9 cellular contexts compared by ENCODE assay signal in genomic region chr12:53677612-53678133, GRCh38. TPM values are rescaled to one million over a fixed set of nuclear protein-coding genes. Genes with fewer than 3 reads are reported as not detected.
A peak's percentile ranks its signal among the peaks of the same experiment; 100 is the strongest.
DNase-seq lines count a peak whose midpoint lies in the region; ATAC-seq and TF ChIP-seq lines count a peak whose summit lies in the region.
"Had no signal": no experiment of that assay in that cellular context is flagged by ENCODE, and none has a peak within 500 bp of the region (broad histone marks: within the 10 kb centered on the region; RNA-seq: fewer than 3 reads in every experiment).

No MANE protein-coding gene starts in this region.

- peaks cover 9% of the 10 kb centered on the region for H3K79me2 ChIP-seq in mesendoderm (ENCODE audit: control insufficient read depth, insufficient read depth, low read length)

- peak overlapping the region; percentile 39 for H3K4ac ChIP-seq in mesendoderm (ENCODE audit: low read depth, low read length)

- peak overlapping the region; percentile 98 for H4K8ac ChIP-seq in mesendoderm (ENCODE audit: low read depth, low read length)

- no peak overlapping the region for H3K23ac ChIP-seq in mesendoderm (ENCODE audit: low read length)

- peak overlapping the region; percentile 38 for H2BK15ac ChIP-seq in mesendoderm (replicated peaks; ENCODE audit: low read depth)

- no peak overlapping the region for H2AK5ac ChIP-seq in mesendoderm (ENCODE audit: low read length)

- no peak for TF ChIP-seq CTCF in brain microvascular endothelial cell (IDR thresholded peaks at IDR 0.05; ENCODE audit: low read depth, low read length, missing control alignments)
- no peak for TF ChIP-seq CTCF in testis (IDR thresholded peaks at IDR 0.05)

- no peak for ATAC-seq in activated CD8-positive, alpha-beta memory T cell treated with anti-CD3 and anti-CD28 coated beads, Interleukin-2, amount 10 ng/mL, durations not matched to agents 7 days and 5 days
- no peak for ATAC-seq in GM18520 (IDR thresholded peaks at IDR 0.05; ENCODE audit: unreplicated experiment)
- ATAC-seq in esophagus mucosa: no peak

- H3K36me3 ChIP-seq in brain microvascular endothelial cell (replicated peaks) (peaks cover 12% of the 10 kb centered on the region), mesendoderm (ENCODE audit: control insufficient read depth, insufficient read depth, low read length) (no peaks in the 10 kb centered on the region), testis (ENCODE audit: low read depth, missing control alignments) (no peaks in the 10 kb centered on the region)

- in situ Hi-C loops in brain microvascular endothelial cell (cut with HindIII; ENCODE audit: low pct_ligation_motif_present, low sequenced_read_pairs): no loop called here

- WGBS in mesendoderm (ENCODE audit: extremely low coverage, insufficient coverage, low lambda C conversion rate): no CpG with 5 or more reads among the region's 9 CpGs
- WGBS in testis, 2 donors: 6 to 21% methylated on average over 9 of the region's 9 CpGs

- H3K56ac ChIP-seq in mesendoderm (ENCODE audit: low read length): peak overlapping the region; percentile 91

- intact Hi-C loops in testis (cut with DNase I; ENCODE audit: low total_unique reads): loop anchor here (10.0 kb wide), 1 partner anchor 133 kb away; no protein-coding TSS in a partner anchor

- H3K36me3 Mint-ChIP-seq in activated CD8-positive, alpha-beta memory T cell treated with anti-CD3 and anti-CD28 coated beads, Interleukin-2, amount 10 ng/mL, durations not matched to agents 7 days and 5 days: peaks cover 11% of the 10 kb centered on the region

- no peaks in the 10 kb centered on the region for H3K9me3 Mint-ChIP-seq in activated CD8-positive, alpha-beta memory T cell treated with anti-CD3 and anti-CD28 coated beads, Interleukin-2, amount 10 ng/mL, durations not matched to agents 7 days and 5 days (ENCODE audit: low read depth)

- peak overlapping the region; percentile 99 for H3K18ac ChIP-seq in mesendoderm (ENCODE audit: low read length)

- peaks cover 30% of the 10 kb centered on the region for H3K4me1 Mint-ChIP-seq in activated CD8-positive, alpha-beta memory T cell treated with anti-CD3 and anti-CD28 coated beads, Interleukin-2, amount 10 ng/mL, durations not matched to agents 7 days and 5 days

- peaks cover 11% of the 10 kb centered on the region for H3K79me1 ChIP-seq in mesendoderm (ENCODE audit: low read length)

- peak overlapping the region; percentile 87 for H3K9ac ChIP-seq in mesendoderm (ENCODE audit: low read length)

- no peak for DNase-seq in activated CD8-positive, alpha-beta memory T cell treated with anti-CD3 and anti-CD28 coated beads, Interleukin-2, amount 10 ng/mL, durations not matched to agents 7 days and 5 days
- DNase-seq in activated CD8-positive, alpha-beta memory T cell treated with anti-CD3 and anti-CD28 coated beads for 24 hours: no peak
- DNase-seq in brain microvascular endothelial cell: no peak
- no peak for DNase-seq in mesendoderm
- peak; percentile 30 for DNase-seq in testis
- DNase-seq in stimulated activated CD4-positive, alpha-beta T cell treated with anti-CD3 and anti-CD28 coated beads, Interleukin-1b, Interleukin-23, amount 100 ng/mL, for 48 hours: no peak

- H3K9me3 ChIP-seq in testis: no peaks in the 10 kb centered on the region
- H3K9me3 ChIP-seq: SJSA1 had no signal

- no peak overlapping the region for H3K27ac Mint-ChIP-seq in activated CD8-positive, alpha-beta memory T cell treated with anti-CD3 and anti-CD28 coated beads, Interleukin-2, amount 10 ng/mL, durations not matched to agents 7 days and 5 days

- no peak overlapping the region for H2BK5ac ChIP-seq in mesendoderm (ENCODE audit: low read length)

- H3K27ac ChIP-seq in brain microvascular endothelial cell (no peak overlapping the region), mesendoderm (ENCODE audit: low read depth, low read length) (peak overlapping the region; percentile 87), testis (peak overlapping the region; percentile 97 to 99)
- H3K27ac ChIP-seq: SJSA1 had no signal

- no peak for TF ChIP-seq POLR2A in testis (IDR thresholded peaks at IDR 0.05)

- no peak overlapping the region for H4K5ac ChIP-seq in mesendoderm (ENCODE audit: low read length)

- H3K4me2 ChIP-seq in mesendoderm (ENCODE audit: low read length): peak overlapping the region; percentile 53

- H3K4me3 Mint-ChIP-seq in activated CD8-positive, alpha-beta memory T cell treated with anti-CD3 and anti-CD28 coated beads, Interleukin-2, amount 10 ng/mL, durations not matched to agents 7 days and 5 days: peak overlapping the region; percentile 15

- H3K4me1 ChIP-seq in mesendoderm (ENCODE audit: control insufficient read depth, low read depth, low read length): peaks cover 7% of the 10 kb centered on the region
- peaks cover 23% of the 10 kb centered on the region for H3K4me1 ChIP-seq in testis

- H2BK120ac ChIP-seq in mesendoderm (ENCODE audit: low read depth, low read length): peak overlapping the region; percentile 70

- peaks cover 31% of the 10 kb centered on the region for H3K27me3 Mint-ChIP-seq in activated CD8-positive, alpha-beta memory T cell treated with anti-CD3 and anti-CD28 coated beads, Interleukin-2, amount 10 ng/mL, durations not matched to agents 7 days and 5 days

- H3K4me3 ChIP-seq in brain microvascular endothelial cell (ENCODE audit: low read depth, low read length) (peak overlapping the region; percentile 47), mesendoderm (ENCODE audit: low read length) (no peak overlapping the region), testis (peak overlapping the region; percentile 61 to 87)
- H3K4me3 ChIP-seq: SJSA1 had no signal

- H3K27me3 ChIP-seq in brain microvascular endothelial cell (replicated peaks): no peaks in the 10 kb centered on the region
- H3K27me3 ChIP-seq in mesendoderm (ENCODE audit: insufficient read depth, low read length, poor library complexity): no peaks in the 10 kb centered on the region
- no peaks in the 10 kb centered on the region for H3K27me3 ChIP-seq in testis

- CTCF ChIA-PET in activated CD8-positive, alpha-beta memory T cell treated with anti-CD3 and anti-CD28 coated beads, Interleukin-2, amount 10 ng/mL, durations not matched to agents 7 days and 5 days (lab: Charles Lee): interaction anchor here (1.1 to 7.2 kb wide), 12 partner anchors 9 to 169 kb away, joined by 3 to 77 read pairs (median 8); no protein-coding TSS in a partner anchor

RNA-seq across cellular contexts. Expression of gene ATP5MC2, which starts 1.8 kb away (rescaled TPM):
- 100 to 1,000 TPM; 253 to 333 TPM for total RNA-seq in activated CD8-positive, alpha-beta memory T cell treated with anti-CD3 and anti-CD28 coated beads, Interleukin-2, amount 10 ng/mL, durations not matched to agents 7 days and 5 days
- polyA plus RNA-seq in mesendoderm (2013, experiment 1 of 2): 458 TPM
- polyA plus RNA-seq in mesendoderm (2013, experiment 2 of 2): 455 TPM
- 100 to 1,000 TPM; 201 to 304 TPM for total RNA-seq in testis
- 316 TPM for polyA plus RNA-seq in testis (ENCODE audit: insufficient read depth, low read depth, low replicate concordance)
- 246 TPM for total RNA-seq in esophagus mucosa

RNA-seq across cellular contexts. Expression of gene CALCOCO1, which starts 49.6 kb away (rescaled TPM):
- 10 to 100 TPM; 39.0 to 40.0 TPM for total RNA-seq in activated CD8-positive, alpha-beta memory T cell treated with anti-CD3 and anti-CD28 coated beads, Interleukin-2, amount 10 ng/mL, durations not matched to agents 7 days and 5 days
- polyA plus RNA-seq in mesendoderm (2013, experiment 1 of 2): 8.5 TPM
- polyA plus RNA-seq in mesendoderm (2013, experiment 2 of 2): 8.9 TPM
- 100 to 1,000 TPM; 120 to 167 TPM for total RNA-seq in testis
- 121 TPM for polyA plus RNA-seq in testis (ENCODE audit: insufficient read depth, low read depth, low replicate concordance)
- total RNA-seq in esophagus mucosa: 34.6 TPM

RNA-seq across cellular contexts. Expression of gene ATF7, which starts 51.5 kb away (rescaled TPM):
- 10 to 100 TPM; 24.6 to 33.8 TPM for total RNA-seq in activated CD8-positive, alpha-beta memory T cell treated with anti-CD3 and anti-CD28 coated beads, Interleukin-2, amount 10 ng/mL, durations not matched to agents 7 days and 5 days
- 12.6 TPM for polyA plus RNA-seq in mesendoderm (2013, experiment 1 of 2)
- 12.0 TPM for polyA plus RNA-seq in mesendoderm (2013, experiment 2 of 2)
- 10 to 100 TPM; 55.1 to 59.8 TPM for total RNA-seq in testis
- 31.6 TPM for polyA plus RNA-seq in testis (ENCODE audit: insufficient read depth, low read depth, low replicate concordance)
- 29.7 TPM for total RNA-seq in esophagus mucosa
